Comparison of ENCODE assay signal across 12 cellular contexts in the genomic region with DNA sequence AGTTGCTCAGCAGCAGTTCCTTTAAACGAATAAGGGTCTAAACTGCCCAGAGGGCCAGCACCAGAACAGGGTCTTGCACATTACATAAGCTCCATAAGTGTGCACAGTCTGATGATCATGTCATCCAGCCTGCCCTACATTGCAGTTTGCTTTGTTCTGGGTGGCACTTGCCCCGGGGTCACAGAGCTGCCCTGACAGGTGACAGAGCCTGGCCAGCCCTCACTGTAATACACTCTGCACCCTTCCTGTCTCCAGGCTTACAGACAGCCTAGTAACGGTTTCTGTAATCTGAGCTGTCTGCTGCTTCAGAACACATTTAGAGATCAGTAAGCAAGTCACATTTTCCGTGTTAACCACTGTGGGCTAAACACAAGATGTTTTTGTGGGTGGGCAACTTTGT.
DNase-seq lines count a peak whose midpoint lies in the region; ATAC-seq and TF ChIP-seq lines count a peak whose summit lies in the region.
"Had no signal": no experiment of that assay in that cellular context is flagged by ENCODE, and none has a peak within 500 bp of the region (broad histone marks: within the 10 kb centered on the region; RNA-seq: fewer than 3 reads in every experiment).

No MANE protein-coding gene starts in this region.

- peaks cover 3% of the 10 kb centered on the region in 2 experiments for H3K36me3 ChIP-seq in trophoblast cell (ENCODE audit: control insufficient read depth in 1 of 2, insufficient read depth in 2 of 2, low read length in 2 of 2)

- H3K4me2 ChIP-seq in trophoblast cell (ENCODE audit: low read length), result no peak overlapping the region

- no peak overlapping the region for H3K23ac ChIP-seq in trophoblast cell (ENCODE audit: low read length)

- H3K4me1 Mint-ChIP-seq in activated naive CD8-positive, alpha-beta T cell treated with anti-CD3 and anti-CD28 coated beads, Interleukin-2, amount 50 U/mL, for 24 hours, result peaks cover 28% of the 10 kb centered on the region
- H3K4me1 Mint-ChIP-seq in natural killer cell, result peaks cover 35 to 55% of the 10 kb centered on the region in 2 donors

- no peak overlapping the region for H3K4me3 Mint-ChIP-seq in activated naive CD8-positive, alpha-beta T cell treated with anti-CD3 and anti-CD28 coated beads, Interleukin-2, amount 50 U/mL, for 24 hours
- H3K4me3 Mint-ChIP-seq in natural killer cell, result no peak overlapping the region
- H3K4me3 Mint-ChIP-seq: T-helper 2 cell treated with Interferon-gamma antibody and Interleukin-4, amounts not matched to agents 5 μg/mL and 100 μg/mL, for 36 hours had no signal

- H3K14ac ChIP-seq in trophoblast cell (ENCODE audit: low read length), result no peak overlapping the region

- DNase-seq in COLO668 (lab: John Stamatoyannopoulos, UW; ENCODE audit: unreplicated experiment), result peak; percentile 83
- DNase-seq in NCI-H1105 (lab: John Stamatoyannopoulos, UW), result peak; percentile 22
- peak; percentile 21 for DNase-seq in activated naive CD8-positive, alpha-beta T cell treated with anti-CD3 and anti-CD28 coated beads, Interleukin-2, amount 50 U/mL, for 24 hours
- no peak for DNase-seq in natural killer cell
- no peak for DNase-seq in NCI-H226
- no peak for DNase-seq in MV-4-11 (lab: John Stamatoyannopoulos, UW)
- DNase-seq in NCI-H446 (lab: John Stamatoyannopoulos, UW), result no peak
- no peak for DNase-seq in trophoblast cell
- DNase-seq: DMS53, NCI-H187 treated with DMSO at 0.1 percent for 48 hours had no signal

- no peak overlapping the region for H2BK120ac ChIP-seq in trophoblast cell (ENCODE audit: insufficient read depth, low read length, poor library complexity)

- no peak overlapping the region for H3K27ac Mint-ChIP-seq in activated naive CD8-positive, alpha-beta T cell treated with anti-CD3 and anti-CD28 coated beads, Interleukin-2, amount 50 U/mL, for 24 hours
- peak overlapping the region; percentile 46 to 68 for H3K27ac Mint-ChIP-seq in natural killer cell
- H3K27ac Mint-ChIP-seq: T-helper 2 cell treated with Interferon-gamma antibody and Interleukin-4, amounts not matched to agents 5 μg/mL and 100 μg/mL, for 36 hours had no signal

- ATAC-seq in activated naive CD8-positive, alpha-beta T cell treated with anti-CD3 and anti-CD28 coated beads, Interleukin-2, amount 50 U/mL, for 24 hours, result peak; percentile 98
- peak in 2 of 3 donors; percentile 46 to 71 for ATAC-seq in natural killer cell

- no peak overlapping the region for H3K27ac ChIP-seq in trophoblast cell (ENCODE audit: low read depth, low read length)
- H3K27ac ChIP-seq: neutrophil had no signal

- no peaks in the 10 kb centered on the region for H3K79me1 ChIP-seq in trophoblast cell (ENCODE audit: low read length)

- H3K27me3 Mint-ChIP-seq in activated naive CD8-positive, alpha-beta T cell treated with anti-CD3 and anti-CD28 coated beads, Interleukin-2, amount 50 U/mL, for 24 hours, result no peaks in the 10 kb centered on the region
- no peaks in the 10 kb centered on the region for H3K27me3 Mint-ChIP-seq in natural killer cell (ENCODE audit: low read depth in 2 of 2)

- H2AK5ac ChIP-seq in trophoblast cell (ENCODE audit: low read length), result no peak overlapping the region

- H2BK5ac ChIP-seq in trophoblast cell (ENCODE audit: low read depth, low read length, poor library complexity), result no peak overlapping the region

- no peaks in the 10 kb centered on the region for H3K27me3 ChIP-seq in trophoblast cell (ENCODE audit: insufficient read depth, low read length)
- H3K27me3 ChIP-seq: neutrophil had no signal

- H3K9me3 Mint-ChIP-seq in activated naive CD8-positive, alpha-beta T cell treated with anti-CD3 and anti-CD28 coated beads, Interleukin-2, amount 50 U/mL, for 24 hours, result no peaks in the 10 kb centered on the region
- no peaks in the 10 kb centered on the region for H3K9me3 Mint-ChIP-seq in natural killer cell

- no CpG with 5 or more reads among the region's 4 CpGs for WGBS in trophoblast cell (ENCODE audit: extremely low coverage, insufficient coverage, insufficient read length)

- no peak overlapping the region for H3K9ac ChIP-seq in trophoblast cell (ENCODE audit: low read length)

- no peak overlapping the region for H3K4ac ChIP-seq in trophoblast cell (ENCODE audit: low read depth, low read length)

- H4K91ac ChIP-seq in trophoblast cell (ENCODE audit: low read depth, low read length), result no peak overlapping the region

- TF ChIP-seq CTCF in natural killer cell (IDR thresholded peaks at IDR 0.05), result no peak

- no peak overlapping the region for H2AFZ ChIP-seq in trophoblast cell (ENCODE audit: insufficient read depth, low read length, poor library complexity)

- peaks cover 0 to 2% of the 10 kb centered on the region in 2 experiments for H3K4me1 ChIP-seq in trophoblast cell (ENCODE audit: control insufficient read depth in 1 of 2, insufficient read depth in 2 of 2, low read length in 2 of 2)

- peaks cover 9% of the 10 kb centered on the region for H3K36me3 Mint-ChIP-seq in activated naive CD8-positive, alpha-beta T cell treated with anti-CD3 and anti-CD28 coated beads, Interleukin-2, amount 50 U/mL, for 24 hours (ENCODE audit: low read depth)
- no peaks in the 10 kb centered on the region for H3K36me3 Mint-ChIP-seq in natural killer cell

- H3K4me3 ChIP-seq in trophoblast cell (ENCODE audit: low read depth, low read length), result no peak overlapping the region

- H4K12ac ChIP-seq in trophoblast cell (ENCODE audit: low read depth, low read length), result no peak overlapping the region

- H3K79me2 ChIP-seq in trophoblast cell (ENCODE audit: control insufficient read depth, insufficient read depth, low read length, poor library complexity), result no peaks in the 10 kb centered on the region

- H3K9me3 ChIP-seq in trophoblast cell (ENCODE audit: insufficient read depth, low read depth, low read length), result peaks cover 3% of the 10 kb centered on the region
- H3K9me3 ChIP-seq: neutrophil had no signal

- H2BK12ac ChIP-seq in trophoblast cell (ENCODE audit: low read length), result no peak overlapping the region

- intact Hi-C loops in natural killer cell (cut with micrococcal nuclease), result no loop called here

- H3K18ac ChIP-seq in trophoblast cell (ENCODE audit: low read length), result no peak overlapping the region

- H4K8ac ChIP-seq in trophoblast cell (ENCODE audit: low read depth, low read length), result no peak overlapping the region

Comparison
In these comparisons a context has a peak if more than half of its experiments do, and no peak if none do; other contexts are left out.
1. DNase-seq: peak in COLO668 (single experiment), NCI-H1105 (single experiment) and activated naive CD8-positive, alpha-beta T cell treated with anti-CD3 and anti-CD28 coated beads, Interleukin-2, amount 50 U/mL, for 24 hours (single experiment); none in natural killer cell (single experiment), NCI-H226 (single experiment), MV-4-11 (single experiment), NCI-H446 (0 of 2) and trophoblast cell (0 of 2).